9 cellular contexts compared by ENCODE assay signal in the genomic region with DNA sequence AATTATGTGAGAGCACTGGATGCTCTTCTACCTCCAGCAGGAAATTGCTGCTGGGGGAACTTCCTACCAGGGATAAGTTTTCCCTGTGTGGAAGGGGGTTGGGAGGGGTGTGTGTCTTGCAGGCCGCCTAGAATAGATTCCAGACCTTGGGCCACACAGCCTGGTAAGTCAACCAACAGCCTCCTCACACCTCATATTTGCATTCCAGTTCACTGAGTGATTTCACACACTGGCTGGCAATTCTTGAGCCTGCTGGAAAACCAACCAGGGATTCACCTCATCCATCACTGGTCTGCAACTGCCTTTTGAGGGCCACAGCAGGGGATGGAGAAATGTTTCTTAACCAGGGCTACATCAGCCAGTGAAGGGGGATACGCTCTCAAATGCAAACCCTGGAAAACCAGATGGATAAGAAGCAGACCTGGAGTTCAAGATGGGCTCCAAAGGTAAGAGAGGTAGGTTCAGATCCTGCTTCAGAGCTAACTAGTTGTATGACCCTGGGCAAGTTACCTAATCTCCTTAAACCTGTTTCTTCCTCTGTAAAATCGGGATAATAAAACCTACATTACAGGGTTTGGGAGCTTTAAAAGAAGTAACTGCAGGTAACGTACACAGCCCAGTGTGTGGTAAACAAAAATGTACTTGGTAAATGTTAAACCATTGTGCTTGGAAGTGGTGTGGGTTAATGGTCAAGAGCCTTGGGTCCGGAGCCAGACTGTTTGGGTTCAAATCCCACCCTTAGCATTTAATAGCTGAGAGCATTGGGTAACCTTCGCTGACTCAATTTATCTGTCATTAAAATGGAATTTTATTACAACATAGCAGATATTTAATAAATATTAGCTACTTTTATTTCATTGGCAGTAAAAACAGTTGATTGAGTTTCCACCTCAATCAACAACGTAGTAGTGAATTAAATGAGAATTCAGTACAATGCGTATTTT. TPM values are rescaled to one million over a fixed set of nuclear protein-coding genes. Genes with fewer than 3 reads are reported as not detected.
DNase-seq lines count a peak whose midpoint lies in the region; ATAC-seq, FAIRE-seq and TF ChIP-seq lines count a peak whose summit lies in the region.
"Had no signal": no experiment of that assay in that cellular context is flagged by ENCODE, and none has a peak within 500 bp of the region (broad histone marks: within the 10 kb centered on the region; RNA-seq: fewer than 3 reads in every experiment).

No MANE protein-coding gene starts in this region.

- DNase-seq in HTR-8/SVneo (ENCODE audit: insufficient read length, low spot score), result no peak
- no peak for DNase-seq in chondrocyte (ENCODE audit: low spot score)
- DNase-seq in kidney tubule cell (ENCODE audit: low spot score), result peak; percentile 92
- peak in 1 of 2 donors; percentile 15 for DNase-seq in tibial nerve (ENCODE audit: low spot score in 2 of 2)
- DNase-seq in KBM-7, result no peak
- no peak for DNase-seq in effector CD8-positive, alpha-beta T cell (lab: John Stamatoyannopoulos, UW)
- no peak for DNase-seq in SIG-M5 treated with dmso at 0.1 percent for 504 hours (lab: John Stamatoyannopoulos, UW; ENCODE audit: unreplicated experiment)
- DNase-seq: NCI-H526 treated with DMSO at 0.1 percent for 48 hours had no signal

- peaks cover 3% of the 10 kb centered on the region for H3K9me3 Mint-ChIP-seq in chondrocyte (ENCODE audit: low read depth)

- FAIRE-seq in HTR-8/SVneo (lab: Jason Lieb, UNC), result peak; percentile 16

- peak overlapping the region; percentile 80 to 98 (median 92) for H3K27ac ChIP-seq in tibial nerve

- no peak for TF ChIP-seq CTCF in chondrocyte (IDR thresholded peaks at IDR 0.05)
- no peak for TF ChIP-seq CTCF in tibial nerve (IDR thresholded peaks at IDR 0.05)

- in situ Hi-C loops in KBM-7 (cut with MboI; ENCODE audit: low pct_unique_long_range_greater_than_20kb, low sequenced_read_pairs), result no loop called here

- H3K4me3 Mint-ChIP-seq in chondrocyte (ENCODE audit: unreplicated experiment), result peak overlapping the region; percentile 95

- no peaks in the 10 kb centered on the region for H3K27me3 ChIP-seq in tibial nerve

- peaks cover 0 to under 1% (median 0%) of the 10 kb centered on the region in 4 donors for H3K9me3 ChIP-seq in tibial nerve

- 29 to 38% methylated on average over 8 of the region's 8 CpGs for WGBS in tibial nerve, 2 donors

- TF ChIP-seq EP300 in tibial nerve (IDR thresholded peaks at IDR 0.05), result no peak

- H3K27me3 Mint-ChIP-seq in chondrocyte (ENCODE audit: low read depth), result no peaks in the 10 kb centered on the region

- H3K4me3 ChIP-seq in tibial nerve, result peak overlapping the region; percentile 17 to 91 (median 62)

- peaks cover 0 to 65% (median 16%) of the 10 kb centered on the region in 4 donors for H3K4me1 ChIP-seq in tibial nerve

- no peak for ATAC-seq in GM21723 (IDR thresholded peaks at IDR 0.05; ENCODE audit: unreplicated experiment)

- peaks cover 20% of the 10 kb centered on the region for H3K36me3 Mint-ChIP-seq in chondrocyte (ENCODE audit: low read depth)

- no peak for TF ChIP-seq POLR2A in tibial nerve (IDR thresholded peaks at IDR 0.05)

- H3K4me1 Mint-ChIP-seq in chondrocyte (ENCODE audit: low read depth), result peaks cover 58% of the 10 kb centered on the region

- H3K27ac Mint-ChIP-seq in chondrocyte (ENCODE audit: unreplicated experiment), result peak overlapping the region; percentile 91

- peaks cover 0 to 4% (median 0%) of the 10 kb centered on the region in 3 donors for H3K36me3 ChIP-seq in tibial nerve

RNA-seq across cellular contexts. Expression of a gene that starts 1.8 kb away (rescaled TPM):
- total RNA-seq in chondrocyte (2,561 to 3,511 TPM (median 3,398 TPM) in 3 replicates), tibial nerve (100 to 1,000 TPM; 389 to 942 (median 486) TPM)
